In genomic region chr16:88442811-88443576, GRCh38 we compare ENCODE assay signal across 8 cellular contexts. TPM values are rescaled to one million over a fixed set of nuclear protein-coding genes. Genes with fewer than 3 reads are reported as not detected.
DNase-seq lines count a peak whose midpoint lies in the region; ATAC-seq and TF ChIP-seq lines count a peak whose summit lies in the region.

No MANE protein-coding gene starts in this region.

- H3K4me3 ChIP-seq in BE2C (ENCODE audit: low read depth, low read length) (no peak overlapping the region), mammary epithelial cell (replicated peaks in 1 of 3; ENCODE audit: insufficient read depth in 1 of 3, low read depth in 2 of 3, low read length in 3 of 3) (no peak overlapping the region)

- H3K9ac ChIP-seq in mammary epithelial cell (ENCODE audit: insufficient read depth, low read length) = no peak overlapping the region

- H2AFZ ChIP-seq in mammary epithelial cell (ENCODE audit: low read depth, low read length) = no peak overlapping the region

- peak overlapping the region; percentile 6 for H3K4me2 ChIP-seq in mammary epithelial cell (ENCODE audit: insufficient read depth, low read depth, low read length)

- in situ Hi-C loops in mammary epithelial cell (cut with MboI; ENCODE audit: low sequenced_read_pairs in 2 of 2) = loop anchor here in 1 of 2 donors (25.0 kb wide), 1 partner anchor 256 kb away; no protein-coding TSS in a partner anchor

- DNase-seq in BE2C = peak; percentile 84
- peak; percentile 49 for DNase-seq in NCI-H2107 (lab: John Stamatoyannopoulos, UW)
- DNase-seq in activated CD4-positive, CD25-positive, alpha-beta regulatory T cell (lab: John Stamatoyannopoulos, UW) = peak; percentile 70 to 78 (median 76)
- peak; percentile 62 for DNase-seq in mammary epithelial cell
- peak; percentile 39 for DNase-seq in kidney glomerular epithelial cell (lab: John Stamatoyannopoulos, UW)
- DNase-seq in stimulated activated CD4-positive, alpha-beta T cell treated with anti-CD3 and anti-CD28 coated beads, Interleukin-4, amount 100 ng/mL, for 24 hours = peak; percentile 82
- DNase-seq in GF-D8 (lab: John Stamatoyannopoulos, UW) = no peak

- 12% methylated on average over 27 of the region's 37 CpGs for whole genome bisulfite sequencing in mammary epithelial cell (ENCODE audit: low coverage, missing lambda C conversion rate)

- intact Hi-C loops in mammary epithelial cell (cut with micrococcal nuclease) = loop anchor here (1.0 to 5.0 kb wide), 4 partner anchors 62 to 729 kb away; partner anchors contain the start of gene CDH15

- H3K36me3 ChIP-seq in BE2C (no peaks in the 10 kb centered on the region), mammary epithelial cell (ENCODE audit: insufficient read depth, low read length) (no peaks in the 10 kb centered on the region)

- H3K4me1 ChIP-seq in BE2C (peaks cover under 1% of the 10 kb centered on the region), mammary epithelial cell (ENCODE audit: insufficient read depth, low read length) (peaks cover 7% of the 10 kb centered on the region)

- H4K20me1 ChIP-seq in mammary epithelial cell (ENCODE audit: insufficient read depth, low read length) = peaks cover 2% of the 10 kb centered on the region

- dilution Hi-C loops in mammary epithelial cell (cut with HindIII; ENCODE audit: low sequenced_read_pairs) = no loop called here

- BruUV-seq in mammary epithelial cell (replicated peaks; lab: Mats Ljungman, UMichigan) = no TSS peak

- TF ChIP-seq CTCF in BE2C (IDR thresholded peaks at IDR 0.05; ENCODE audit: low read depth, low read length) = peak; percentile 83
- peak; percentile 73 to 92 for TF ChIP-seq CTCF in mammary epithelial cell (conservative IDR thresholded peaks at IDR 0.05 in 1 of 2, IDR thresholded peaks at IDR 0.05 in 1 of 2; ENCODE audit: extremely low read depth in 1 of 2, insufficient read depth in 1 of 2, low read depth in 1 of 2, low read length in 2 of 2)

- H3K27me3 ChIP-seq in BE2C (no peaks in the 10 kb centered on the region), mammary epithelial cell (ENCODE audit: insufficient read depth, low read length) (no peaks in the 10 kb centered on the region)

- ATAC-seq in GM21381 (IDR thresholded peaks at IDR 0.05; ENCODE audit: unreplicated experiment) = peak; percentile 63

- CTCF ChIA-PET in mammary epithelial cell (lab: Charles Lee; ENCODE audit: low non-redundant PET) = no interaction called here

- H3K9me3 ChIP-seq in BE2C (no peaks in the 10 kb centered on the region), mammary epithelial cell (replicated peaks; ENCODE audit: insufficient read depth, low read length) (no peaks in the 10 kb centered on the region)

- no peaks in the 10 kb centered on the region for H3K79me2 ChIP-seq in mammary epithelial cell (ENCODE audit: insufficient read depth, low read length)

- H3K27ac ChIP-seq in mammary epithelial cell (ENCODE audit: insufficient read depth, low read depth, low read length) = no peak overlapping the region

RNA-seq across cellular contexts. Expression of gene ZFPM1, which starts 10.1 kb away (rescaled TPM):
- 3.9 TPM for polyA plus RNA-seq in BE2C (2012; ENCODE audit: insufficient read depth, insufficient read length, low read depth)
- total RNA-seq in mammary epithelial cell = 10 to 100 TPM in 1 of 2 donors, 1 to 10 TPM in 1; 2.0 to 14.1 TPM
- polyA plus RNA-seq in mammary epithelial cell = 0.90 TPM
- 0.21 TPM for polyA minus RNA-seq in mammary epithelial cell
